Comparison of ENCODE assay signal across 22 cellular contexts in genomic region chr19:19575411-19575810, GRCh38. TPM values are rescaled to one million over a fixed set of nuclear protein-coding genes. Genes with fewer than 3 reads are reported as not detected.
DNase-seq lines count a peak whose midpoint lies in the region; ATAC-seq and TF ChIP-seq lines count a peak whose summit lies in the region.
"Had no signal": no experiment of that assay in that cellular context is flagged by ENCODE, and none has a peak within 500 bp of the region (broad histone marks: within the 10 kb centered on the region; RNA-seq: fewer than 3 reads in every experiment).

No MANE protein-coding gene starts in this region.

- H3K4me1 ChIP-seq in HUES48 (ENCODE audit: control insufficient read depth, insufficient read depth, low read length) (peaks cover 5% of the 10 kb centered on the region), mesendoderm (ENCODE audit: control insufficient read depth, low read depth, low read length) (no peaks in the 10 kb centered on the region)
- H3K4me1 ChIP-seq: esophagus squamous epithelium, gastrocnemius medialis, lower lobe of right lung, tibial artery had no signal

- H3K4me2 ChIP-seq in mesendoderm (ENCODE audit: low read length), result no peak overlapping the region
- H3K4me2 ChIP-seq: smooth muscle cell had no signal

- no peak overlapping the region for H4K5ac ChIP-seq in mesendoderm (ENCODE audit: low read length)

- peak overlapping the region; percentile 61 for H3K27ac Mint-ChIP-seq in T-helper 17 cell

- H3K9ac ChIP-seq in HUES48 (ENCODE audit: low read depth, low read length), result no peak overlapping the region
- H3K9ac ChIP-seq in mesendoderm (ENCODE audit: low read length), result no peak overlapping the region

- H3K27ac ChIP-seq in HUES48 (ENCODE audit: low read depth, low read length) (peak overlapping the region; percentile 51), mesendoderm (ENCODE audit: low read depth, low read length) (no peak overlapping the region)
- H3K27ac ChIP-seq: esophagus squamous epithelium, gastrocnemius medialis, lower lobe of right lung, tibial artery had no signal

- H3K36me3 ChIP-seq in HUES48 (ENCODE audit: control insufficient read depth, insufficient read depth, low read length) (no peaks in the 10 kb centered on the region), mesendoderm (ENCODE audit: control insufficient read depth, insufficient read depth, low read length) (no peaks in the 10 kb centered on the region)
- H3K36me3 ChIP-seq: esophagus squamous epithelium, gastrocnemius medialis, tibial artery had no signal

- H3K27me3 ChIP-seq in HUES48 (ENCODE audit: control insufficient read depth, insufficient read depth, low read length) (no peaks in the 10 kb centered on the region), mesendoderm (ENCODE audit: insufficient read depth, low read length, poor library complexity) (no peaks in the 10 kb centered on the region)
- H3K27me3 ChIP-seq: esophagus squamous epithelium, gastrocnemius medialis, tibial artery had no signal

- no peak overlapping the region for H3K4ac ChIP-seq in mesendoderm (ENCODE audit: low read depth, low read length)

- no peaks in the 10 kb centered on the region for H3K79me1 ChIP-seq in mesendoderm (ENCODE audit: low read length)

- no peak overlapping the region for H3K56ac ChIP-seq in mesendoderm (ENCODE audit: low read length)

- H3K79me2 ChIP-seq in mesendoderm (ENCODE audit: control insufficient read depth, insufficient read depth, low read length), result no peaks in the 10 kb centered on the region

- TF ChIP-seq CTCF in GM13977 (IDR thresholded peaks at IDR 0.05; ENCODE audit: extremely low read depth, insufficient read depth, missing control alignments), result no peak

- H3K36me3 Mint-ChIP-seq in T-helper 17 cell (ENCODE audit: low read depth), result peaks cover 6% of the 10 kb centered on the region

- H3K18ac ChIP-seq in mesendoderm (ENCODE audit: low read length), result no peak overlapping the region

- no peak overlapping the region for H3K23ac ChIP-seq in mesendoderm (ENCODE audit: low read length)

- no peak overlapping the region for H2BK15ac ChIP-seq in mesendoderm (replicated peaks; ENCODE audit: low read depth)

- H3K4me1 Mint-ChIP-seq in T-helper 17 cell, result peaks cover 8% of the 10 kb centered on the region

- H3K9me3 ChIP-seq in HUES48 (ENCODE audit: control insufficient read depth, insufficient read depth, low read length) (no peaks in the 10 kb centered on the region), T-helper 17 cell (ENCODE audit: control insufficient read depth, low read length, poor library complexity, severe bottlenecking) (no peaks in the 10 kb centered on the region)
- H3K9me3 ChIP-seq: esophagus squamous epithelium, gastrocnemius medialis, lower lobe of right lung, tibial artery had no signal

- no peak overlapping the region for H3K4me3 Mint-ChIP-seq in T-helper 17 cell

- no peaks in the 10 kb centered on the region for H3K27me3 Mint-ChIP-seq in T-helper 17 cell

- no peak overlapping the region for H2BK120ac ChIP-seq in mesendoderm (ENCODE audit: low read depth, low read length)

- no peak overlapping the region for H2AK5ac ChIP-seq in mesendoderm (ENCODE audit: low read length)

- WGBS in mesendoderm (ENCODE audit: extremely low coverage, insufficient coverage, low lambda C conversion rate), result no CpG with 5 or more reads among the region's 6 CpGs

- no peak overlapping the region for H4K8ac ChIP-seq in mesendoderm (ENCODE audit: low read depth, low read length)

- H3K4me3 ChIP-seq in HUES48 (ENCODE audit: low read depth, low read length) (no peak overlapping the region), mesendoderm (ENCODE audit: low read length) (no peak overlapping the region)
- H3K4me3 ChIP-seq: esophagus squamous epithelium, gastrocnemius medialis, lower lobe of right lung, smooth muscle cell, tibial artery had no signal

- peak; percentile 99 for DNase-seq in NCI-H146 treated with DMSO at 0.1 percent for 48 hours (lab: John Stamatoyannopoulos, UW; ENCODE audit: unreplicated experiment)
- DNase-seq in T-helper 17 cell, result no peak
- peak; percentile 42 for DNase-seq in mesendoderm
- no peak for DNase-seq in NK-92 (lab: John Stamatoyannopoulos, UW; ENCODE audit: unreplicated experiment)
- DNase-seq in GM13977 (ENCODE audit: low spot score), result no peak
- DNase-seq: esophagus squamous epithelium; gastrocnemius medialis; HCEC 1CT; Karpas-422; lower lobe of right lung; NCI-H526; PC-3; SHP77 treated with DMSO at 0.1 percent for 48 hours; stimulated activated CD4-positive, alpha-beta T cell treated with anti-CD3 and anti-CD28 coated beads, Interleukin-2, amount 100 ng/mL, for 48 hours; stimulated activated naive CD4-positive, alpha-beta T cell; tibial artery had no signal

- H2BK5ac ChIP-seq in mesendoderm (ENCODE audit: low read length), result no peak overlapping the region

- ATAC-seq in T-helper 17 cell (no peak), HG03571 (IDR thresholded peaks at IDR 0.05; ENCODE audit: unreplicated experiment) (no peak), HG03521 (IDR thresholded peaks at IDR 0.05; ENCODE audit: unreplicated experiment) (no peak)
- ATAC-seq: gastrocnemius medialis, lower lobe of right lung, PC-3 had no signal

- in situ Hi-C loops in GM13977 (cut with MboI; ENCODE audit: low pct_unique_long_range_greater_than_20kb, low sequenced_read_pairs, unreplicated experiment), result no loop called here

RNA-seq across cellular contexts. Expression of gene CILP2, which starts 37.3 kb away (rescaled TPM):
- under 1 TPM; 0.73 to 0.99 TPM for total RNA-seq in T-helper 17 cell
- 1.5 TPM for polyA plus RNA-seq in mesendoderm (2013, experiment 1 of 2)
- 1.6 TPM for polyA plus RNA-seq in mesendoderm (2013, experiment 2 of 2)
- total RNA-seq: HT1080, kidney epithelial cell had no signal

RNA-seq across cellular contexts. Expression of gene PBX4, which starts 43.1 kb away (rescaled TPM):
- 10 to 100 TPM; 49.7 to 58.4 TPM for total RNA-seq in T-helper 17 cell
- 1.0 TPM for polyA plus RNA-seq in mesendoderm (2013, experiment 1 of 2)
- polyA plus RNA-seq in mesendoderm (2013, experiment 2 of 2), result 1.2 TPM
- total RNA-seq: gastrocnemius medialis, HT1080 had no signal

RNA-seq across cellular contexts. Expression of gene YJEFN3, which starts 46.7 kb away (rescaled TPM):
- 1 to 10 TPM; 3.0 to 6.1 TPM for total RNA-seq in T-helper 17 cell
- polyA plus RNA-seq in mesendoderm (2013, experiment 1 of 2), result 2.9 TPM
- 2.8 TPM for polyA plus RNA-seq in mesendoderm (2013, experiment 2 of 2)

RNA-seq across cellular contexts. Expression of gene LPAR2, which starts 52.6 kb away (rescaled TPM):
- 10 to 100 TPM; 66.5 to 67.2 TPM for total RNA-seq in T-helper 17 cell
- 47.8 TPM for polyA plus RNA-seq in mesendoderm (2013, experiment 1 of 2)
- polyA plus RNA-seq in mesendoderm (2013, experiment 2 of 2), result 47.7 TPM

RNA-seq across cellular contexts. Expression of gene NDUFA13, which starts 59.4 kb away (rescaled TPM):
- 100 to 1,000 TPM; 175 to 195 TPM for total RNA-seq in T-helper 17 cell
- 203 TPM for polyA plus RNA-seq in mesendoderm (2013, experiment 1 of 2)
- 202 TPM for polyA plus RNA-seq in mesendoderm (2013, experiment 2 of 2)

Comparison
In these comparisons a context has a peak if more than half of its experiments do, and no peak if none do; other contexts are left out.
1. DNase-seq: peak in NCI-H146 treated with DMSO at 0.1 percent for 48 hours (single experiment) and mesendoderm (single experiment); none in T-helper 17 cell (0 of 3), NK-92 (single experiment) and GM13977 (single experiment).